ENCODE assay signal across 8 cellular contexts in the genomic region with DNA sequence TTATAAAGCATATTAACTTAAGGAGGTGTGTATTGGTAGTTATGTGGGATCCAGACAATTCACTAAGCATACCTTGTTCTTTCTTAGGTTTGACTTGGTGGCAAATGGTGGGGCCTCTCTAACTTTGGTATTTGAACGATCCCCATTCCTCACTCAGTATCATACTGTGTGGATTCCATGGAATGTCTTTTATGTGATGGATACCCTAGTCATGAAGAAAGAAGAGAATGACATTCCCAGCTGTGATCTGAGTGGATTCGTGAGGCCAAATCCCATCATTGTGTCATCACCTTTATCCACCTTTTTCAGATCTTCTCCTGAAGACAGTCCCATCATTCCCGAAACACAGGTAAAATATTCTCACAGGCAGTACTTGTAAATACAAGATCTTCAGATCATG.
"Had no signal": no experiment of that assay in that cellular context is flagged by ENCODE, and none has a peak within 500 bp of the region (broad histone marks: within the 10 kb centered on the region; RNA-seq: fewer than 3 reads in every experiment).

No MANE protein-coding gene starts in this region.

- H3K4me2 ChIP-seq: KMS-11 had no signal

- H3K9me3 Mint-ChIP-seq: HFFc6 had no signal

- H3K4me3 ChIP-seq: GM23248, HAP-1, K562 had no signal

- ATAC-seq: HCT116, K562 had no signal

- H3K27ac ChIP-seq: GM23248, KMS-11 had no signal

- H2AFZ ChIP-seq: GM23248 had no signal

- H3K9me3 ChIP-seq: HAP-1 had no signal

- H3K4me1 ChIP-seq: HAP-1 had no signal

- H3K4me3 Mint-ChIP-seq: HFFc6 had no signal

- DNase-seq: GM23248, H7, HFFc6, IMR-90 had no signal

- H3K9ac ChIP-seq: GM23248, KMS-11 had no signal

- H3K27ac Mint-ChIP-seq: HFFc6 had no signal
